In the genomic region with DNA sequence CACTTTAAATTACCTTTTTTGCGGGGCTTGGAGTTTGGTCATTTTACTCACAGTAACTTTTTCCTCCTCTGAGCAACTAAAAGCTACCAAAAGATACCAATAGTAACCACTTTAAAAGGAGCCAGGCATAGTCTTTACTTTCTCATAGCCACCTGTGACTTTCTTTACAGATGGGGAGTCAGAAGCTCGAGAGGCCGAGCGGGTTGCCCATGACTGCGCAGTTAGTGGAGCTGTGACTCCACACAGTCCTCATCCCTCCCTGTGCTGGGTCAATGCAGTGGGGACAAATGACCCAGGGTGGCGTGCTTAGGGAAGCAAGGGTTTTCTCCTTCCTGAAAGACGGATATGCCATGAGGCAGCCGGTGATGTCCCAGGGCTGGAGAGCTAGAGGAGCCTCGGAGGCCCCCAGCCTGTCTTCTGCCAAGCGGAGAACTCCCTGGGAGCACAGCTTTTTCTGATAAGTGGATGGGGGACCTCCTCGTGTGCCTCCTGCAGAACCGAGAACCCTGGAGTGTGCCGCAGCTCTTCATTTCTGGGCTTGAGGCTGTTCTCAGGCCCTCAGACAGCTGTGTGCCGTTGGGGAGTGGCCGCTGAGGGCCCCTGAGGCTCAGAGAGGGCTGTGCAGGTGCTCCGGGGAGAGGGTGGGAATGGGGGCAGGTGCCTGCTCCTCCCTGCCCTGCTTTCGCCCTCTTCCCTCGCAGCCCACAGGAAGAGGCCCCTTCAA, we compare ENCODE assay signal across 1 cellular context.
TF ChIP-seq lines count a peak whose summit lies in the region.

No MANE protein-coding gene starts in this region.

TF ChIP-seq in HepG2, 621 proteins besides CTCF, POLR2A, EP300 and RAD21:
- no peak for TF ChIP-seq ATF1 (CRISPR knock-in tag; IDR thresholded peaks at IDR 0.05)
- no peak for TF ChIP-seq MYC (CRISPR knock-in tag; IDR thresholded peaks at IDR 0.05; ENCODE audit: borderline replicate concordance)
- TF ChIP-seq FOXM1 (CRISPR knock-in tag; IDR thresholded peaks at IDR 0.05), result no peak
- no peak for TF ChIP-seq RAD51 (IDR thresholded peaks at IDR 0.05; ENCODE audit: borderline replicate concordance)
- TF ChIP-seq, protein P1, sequence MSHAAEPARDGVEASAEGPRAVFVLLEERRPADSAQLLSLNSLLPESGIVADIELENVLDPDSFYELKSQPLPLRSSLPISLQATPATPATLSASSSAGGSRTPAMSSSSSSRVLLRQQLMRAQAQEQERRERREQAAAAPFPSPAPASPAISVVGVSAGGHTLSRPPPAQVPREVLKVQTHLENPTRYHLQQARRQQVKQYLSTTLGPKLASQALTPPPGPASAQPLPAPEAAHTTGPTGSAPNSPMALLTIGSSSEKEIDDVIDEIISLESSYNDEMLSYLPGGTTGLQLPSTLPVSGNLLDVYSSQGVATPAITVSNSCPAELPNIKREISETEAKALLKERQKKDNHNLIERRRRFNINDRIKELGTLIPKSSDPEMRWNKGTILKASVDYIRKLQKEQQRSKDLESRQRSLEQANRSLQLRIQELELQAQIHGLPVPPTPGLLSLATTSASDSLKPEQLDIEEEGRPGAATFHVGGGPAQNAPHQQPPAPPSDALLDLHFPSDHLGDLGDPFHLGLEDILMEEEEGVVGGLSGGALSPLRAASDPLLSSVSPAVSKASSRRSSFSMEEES (CRISPR knock-in tag; IDR thresholded peaks at IDR 0.05), result no peak
- no peak for TF ChIP-seq RXRA (CRISPR knock-in tag; IDR thresholded peaks at IDR 0.05)
- TF ChIP-seq FOSL1 (CRISPR knock-in tag; IDR thresholded peaks at IDR 0.05; ENCODE audit: borderline replicate concordance), result no peak
- no peak for TF ChIP-seq RARA (CRISPR knock-in tag; IDR thresholded peaks at IDR 0.05)
- TF ChIP-seq FOXK2 (IDR thresholded peaks at IDR 0.05), result no peak
- no peak for TF ChIP-seq TBL1XR1 (IDR thresholded peaks at IDR 0.05; ENCODE audit: borderline replicate concordance, low read length, partially characterized antibody)
- TF ChIP-seq ZMAT3 (CRISPR knock-in tag; conservative IDR thresholded peaks at IDR 0.05), result no peak
- no peak for TF ChIP-seq ZNF678 (CRISPR knock-in tag; IDR thresholded peaks at IDR 0.05)
- TF ChIP-seq, protein P2, sequence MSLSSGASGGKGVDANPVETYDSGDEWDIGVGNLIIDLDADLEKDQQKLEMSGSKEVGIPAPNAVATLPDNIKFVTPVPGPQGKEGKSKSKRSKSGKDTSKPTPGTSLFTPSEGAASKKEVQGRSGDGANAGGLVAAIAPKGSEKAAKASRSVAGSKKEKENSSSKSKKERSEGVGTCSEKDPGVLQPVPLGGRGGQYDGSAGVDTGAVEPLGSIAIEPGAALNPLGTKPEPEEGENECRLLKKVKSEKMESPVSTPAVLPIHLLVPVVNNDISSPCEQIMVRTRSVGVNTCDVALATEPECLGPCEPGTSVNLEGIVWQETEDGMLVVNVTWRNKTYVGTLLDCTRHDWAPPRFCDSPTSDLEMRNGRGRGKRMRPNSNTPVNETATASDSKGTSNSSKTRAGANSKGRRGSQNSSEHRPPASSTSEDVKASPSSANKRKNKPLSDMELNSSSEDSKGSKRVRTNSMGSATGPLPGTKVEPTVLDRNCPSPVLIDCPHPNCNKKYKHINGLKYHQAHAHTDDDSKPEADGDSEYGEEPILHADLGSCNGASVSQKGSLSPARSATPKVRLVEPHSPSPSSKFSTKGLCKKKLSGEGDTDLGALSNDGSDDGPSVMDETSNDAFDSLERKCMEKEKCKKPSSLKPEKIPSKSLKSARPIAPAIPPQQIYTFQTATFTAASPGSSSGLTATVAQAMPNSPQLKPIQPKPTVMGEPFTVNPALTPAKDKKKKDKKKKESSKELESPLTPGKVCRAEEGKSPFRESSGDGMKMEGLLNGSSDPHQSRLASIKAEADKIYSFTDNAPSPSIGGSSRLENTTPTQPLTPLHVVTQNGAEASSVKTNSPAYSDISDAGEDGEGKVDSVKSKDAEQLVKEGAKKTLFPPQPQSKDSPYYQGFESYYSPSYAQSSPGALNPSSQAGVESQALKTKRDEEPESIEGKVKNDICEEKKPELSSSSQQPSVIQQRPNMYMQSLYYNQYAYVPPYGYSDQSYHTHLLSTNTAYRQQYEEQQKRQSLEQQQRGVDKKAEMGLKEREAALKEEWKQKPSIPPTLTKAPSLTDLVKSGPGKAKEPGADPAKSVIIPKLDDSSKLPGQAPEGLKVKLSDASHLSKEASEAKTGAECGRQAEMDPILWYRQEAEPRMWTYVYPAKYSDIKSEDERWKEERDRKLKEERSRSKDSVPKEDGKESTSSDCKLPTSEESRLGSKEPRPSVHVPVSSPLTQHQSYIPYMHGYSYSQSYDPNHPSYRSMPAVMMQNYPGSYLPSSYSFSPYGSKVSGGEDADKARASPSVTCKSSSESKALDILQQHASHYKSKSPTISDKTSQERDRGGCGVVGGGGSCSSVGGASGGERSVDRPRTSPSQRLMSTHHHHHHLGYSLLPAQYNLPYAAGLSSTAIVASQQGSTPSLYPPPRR (CRISPR knock-in tag; IDR thresholded peaks at IDR 0.05; ENCODE audit: borderline replicate concordance), result no peak
- TF ChIP-seq CBFB (CRISPR knock-in tag; IDR thresholded peaks at IDR 0.05), result no peak
- TF ChIP-seq HOXA7 (CRISPR knock-in tag; IDR thresholded peaks at IDR 0.05), result no peak
- TF ChIP-seq, protein P3, sequence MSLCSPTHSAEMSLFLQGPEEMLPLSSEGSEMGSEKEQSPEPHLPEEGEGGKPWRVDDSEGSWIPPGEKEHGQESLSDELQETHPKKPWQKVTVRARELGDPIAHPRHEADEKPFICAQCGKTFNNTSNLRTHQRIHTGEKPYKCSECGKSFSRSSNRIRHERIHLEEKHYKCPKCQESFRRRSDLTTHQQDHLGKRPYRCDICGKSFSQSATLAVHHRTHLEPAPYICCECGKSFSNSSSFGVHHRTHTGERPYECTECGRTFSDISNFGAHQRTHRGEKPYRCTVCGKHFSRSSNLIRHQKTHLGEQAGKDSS (CRISPR knock-in tag; IDR thresholded peaks at IDR 0.05; ENCODE audit: borderline replicate concordance, low read depth), result no peak
